In the genomic region with DNA sequence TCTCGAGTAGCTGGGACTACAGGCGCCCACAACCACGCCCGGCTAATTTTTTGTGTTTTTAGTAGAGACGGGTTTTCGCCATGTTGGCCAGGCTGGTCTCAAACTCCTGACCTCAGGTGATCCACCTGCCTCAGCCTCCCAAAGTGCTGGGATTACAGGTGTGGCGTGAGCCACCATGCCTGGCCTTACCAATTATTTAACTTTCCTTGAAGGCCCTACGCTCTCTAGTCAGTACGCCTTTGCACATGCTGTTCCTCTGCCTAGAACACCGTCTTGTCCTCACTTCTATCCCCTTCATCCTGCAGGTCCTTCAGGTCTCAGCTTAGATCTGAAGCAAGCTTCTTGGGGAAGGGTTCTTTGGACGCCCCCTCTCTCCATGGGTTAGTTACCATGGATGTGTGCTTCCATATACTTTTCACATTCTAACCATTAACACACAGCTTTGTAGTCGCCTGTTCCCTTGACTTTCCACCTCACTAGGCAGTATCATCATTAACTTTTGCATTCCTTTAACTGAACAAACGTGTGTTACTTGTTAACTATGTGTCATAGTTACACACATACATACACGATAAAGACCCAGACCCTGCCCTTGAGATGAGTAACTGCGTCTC, we compare ENCODE assay signal across 1 cellular context.
TF ChIP-seq lines count a peak whose summit lies in the region.

No MANE protein-coding gene starts in this region.

TF ChIP-seq in K562, 482 proteins besides CTCF, POLR2A, EP300 and RAD21 (continued from another document and continues in another):
- TF ChIP-seq, protein P1, sequence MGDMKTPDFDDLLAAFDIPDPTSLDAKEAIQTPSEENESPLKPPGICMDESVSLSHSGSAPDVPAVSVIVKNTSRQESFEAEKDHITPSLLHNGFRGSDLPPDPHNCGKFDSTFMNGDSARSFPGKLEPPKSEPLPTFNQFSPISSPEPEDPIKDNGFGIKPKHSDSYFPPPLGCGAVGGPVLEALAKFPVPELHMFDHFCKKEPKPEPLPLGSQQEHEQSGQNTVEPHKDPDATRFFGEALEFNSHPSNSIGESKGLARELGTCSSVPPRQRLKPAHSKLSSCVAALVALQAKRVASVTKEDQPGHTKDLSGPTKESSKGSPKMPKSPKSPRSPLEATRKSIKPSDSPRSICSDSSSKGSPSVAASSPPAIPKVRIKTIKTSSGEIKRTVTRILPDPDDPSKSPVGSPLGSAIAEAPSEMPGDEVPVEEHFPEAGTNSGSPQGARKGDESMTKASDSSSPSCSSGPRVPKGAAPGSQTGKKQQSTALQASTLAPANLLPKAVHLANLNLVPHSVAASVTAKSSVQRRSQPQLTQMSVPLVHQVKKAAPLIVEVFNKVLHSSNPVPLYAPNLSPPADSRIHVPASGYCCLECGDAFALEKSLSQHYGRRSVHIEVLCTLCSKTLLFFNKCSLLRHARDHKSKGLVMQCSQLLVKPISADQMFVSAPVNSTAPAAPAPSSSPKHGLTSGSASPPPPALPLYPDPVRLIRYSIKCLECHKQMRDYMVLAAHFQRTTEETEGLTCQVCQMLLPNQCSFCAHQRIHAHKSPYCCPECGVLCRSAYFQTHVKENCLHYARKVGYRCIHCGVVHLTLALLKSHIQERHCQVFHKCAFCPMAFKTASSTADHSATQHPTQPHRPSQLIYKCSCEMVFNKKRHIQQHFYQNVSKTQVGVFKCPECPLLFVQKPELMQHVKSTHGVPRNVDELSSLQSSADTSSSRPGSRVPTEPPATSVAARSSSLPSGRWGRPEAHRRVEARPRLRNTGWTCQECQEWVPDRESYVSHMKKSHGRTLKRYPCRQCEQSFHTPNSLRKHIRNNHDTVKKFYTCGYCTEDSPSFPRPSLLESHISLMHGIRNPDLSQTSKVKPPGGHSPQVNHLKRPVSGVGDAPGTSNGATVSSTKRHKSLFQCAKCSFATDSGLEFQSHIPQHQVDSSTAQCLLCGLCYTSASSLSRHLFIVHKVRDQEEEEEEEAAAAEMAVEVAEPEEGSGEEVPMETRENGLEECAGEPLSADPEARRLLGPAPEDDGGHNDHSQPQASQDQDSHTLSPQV (IDR thresholded peaks at IDR 0.05) = peak; percentile 70
- TF ChIP-seq, protein P2, sequence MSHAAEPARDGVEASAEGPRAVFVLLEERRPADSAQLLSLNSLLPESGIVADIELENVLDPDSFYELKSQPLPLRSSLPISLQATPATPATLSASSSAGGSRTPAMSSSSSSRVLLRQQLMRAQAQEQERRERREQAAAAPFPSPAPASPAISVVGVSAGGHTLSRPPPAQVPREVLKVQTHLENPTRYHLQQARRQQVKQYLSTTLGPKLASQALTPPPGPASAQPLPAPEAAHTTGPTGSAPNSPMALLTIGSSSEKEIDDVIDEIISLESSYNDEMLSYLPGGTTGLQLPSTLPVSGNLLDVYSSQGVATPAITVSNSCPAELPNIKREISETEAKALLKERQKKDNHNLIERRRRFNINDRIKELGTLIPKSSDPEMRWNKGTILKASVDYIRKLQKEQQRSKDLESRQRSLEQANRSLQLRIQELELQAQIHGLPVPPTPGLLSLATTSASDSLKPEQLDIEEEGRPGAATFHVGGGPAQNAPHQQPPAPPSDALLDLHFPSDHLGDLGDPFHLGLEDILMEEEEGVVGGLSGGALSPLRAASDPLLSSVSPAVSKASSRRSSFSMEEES (CRISPR knock-in tag; IDR thresholded peaks at IDR 0.05) = no peak
- TF ChIP-seq GTF2A2 (tag; IDR thresholded peaks at IDR 0.05) (no peak), ZNF239 (CRISPR knock-in tag; IDR thresholded peaks at IDR 0.05) (no peak), TCF7 (IDR thresholded peaks at IDR 0.05; ENCODE audit: borderline replicate concordance) (no peak), SAFB (IDR thresholded peaks at IDR 0.05; ENCODE audit: borderline replicate concordance, low read depth, low read length) (no peak), GTF2E2 (tag; IDR thresholded peaks at IDR 0.05) (no peak), HNRNPUL1 (IDR thresholded peaks at IDR 0.05; ENCODE audit: low read length) (0 out of 2 replicates have a peak, but pooled peaks have one; percentile 25), CBFA2T3 (IDR thresholded peaks at IDR 0.05) (no peak), RBBP5 (IDR thresholded peaks at IDR 0.05; ENCODE audit: borderline replicate concordance, insufficient read depth, low read length, poor library complexity, severe bottlenecking) (no peak), PCBP2 (IDR thresholded peaks at IDR 0.05; ENCODE audit: low read depth, low read length, poor library complexity, severe bottlenecking) (no peak), ARID1B (IDR thresholded peaks at IDR 0.05) (no peak), ZNF76 (CRISPR knock-in tag; IDR thresholded peaks at IDR 0.05; ENCODE audit: borderline replicate concordance) (no peak), TBP (optimal IDR thresholded peaks at IDR 0.05; ENCODE audit: low read depth, low read length) (no peak), PML (IDR thresholded peaks at IDR 0.05; ENCODE audit: low read length) (no peak; the same call in 1 of the 2 replicates), ETV1 (tag; conservative IDR thresholded peaks at IDR 0.05; ENCODE audit: low read depth) (0 out of 2 replicates have a peak, but pooled peaks have one; percentile 11), ADNP (tag; IDR thresholded peaks at IDR 0.05) (no peak)
- TF ChIP-seq, protein P3, sequence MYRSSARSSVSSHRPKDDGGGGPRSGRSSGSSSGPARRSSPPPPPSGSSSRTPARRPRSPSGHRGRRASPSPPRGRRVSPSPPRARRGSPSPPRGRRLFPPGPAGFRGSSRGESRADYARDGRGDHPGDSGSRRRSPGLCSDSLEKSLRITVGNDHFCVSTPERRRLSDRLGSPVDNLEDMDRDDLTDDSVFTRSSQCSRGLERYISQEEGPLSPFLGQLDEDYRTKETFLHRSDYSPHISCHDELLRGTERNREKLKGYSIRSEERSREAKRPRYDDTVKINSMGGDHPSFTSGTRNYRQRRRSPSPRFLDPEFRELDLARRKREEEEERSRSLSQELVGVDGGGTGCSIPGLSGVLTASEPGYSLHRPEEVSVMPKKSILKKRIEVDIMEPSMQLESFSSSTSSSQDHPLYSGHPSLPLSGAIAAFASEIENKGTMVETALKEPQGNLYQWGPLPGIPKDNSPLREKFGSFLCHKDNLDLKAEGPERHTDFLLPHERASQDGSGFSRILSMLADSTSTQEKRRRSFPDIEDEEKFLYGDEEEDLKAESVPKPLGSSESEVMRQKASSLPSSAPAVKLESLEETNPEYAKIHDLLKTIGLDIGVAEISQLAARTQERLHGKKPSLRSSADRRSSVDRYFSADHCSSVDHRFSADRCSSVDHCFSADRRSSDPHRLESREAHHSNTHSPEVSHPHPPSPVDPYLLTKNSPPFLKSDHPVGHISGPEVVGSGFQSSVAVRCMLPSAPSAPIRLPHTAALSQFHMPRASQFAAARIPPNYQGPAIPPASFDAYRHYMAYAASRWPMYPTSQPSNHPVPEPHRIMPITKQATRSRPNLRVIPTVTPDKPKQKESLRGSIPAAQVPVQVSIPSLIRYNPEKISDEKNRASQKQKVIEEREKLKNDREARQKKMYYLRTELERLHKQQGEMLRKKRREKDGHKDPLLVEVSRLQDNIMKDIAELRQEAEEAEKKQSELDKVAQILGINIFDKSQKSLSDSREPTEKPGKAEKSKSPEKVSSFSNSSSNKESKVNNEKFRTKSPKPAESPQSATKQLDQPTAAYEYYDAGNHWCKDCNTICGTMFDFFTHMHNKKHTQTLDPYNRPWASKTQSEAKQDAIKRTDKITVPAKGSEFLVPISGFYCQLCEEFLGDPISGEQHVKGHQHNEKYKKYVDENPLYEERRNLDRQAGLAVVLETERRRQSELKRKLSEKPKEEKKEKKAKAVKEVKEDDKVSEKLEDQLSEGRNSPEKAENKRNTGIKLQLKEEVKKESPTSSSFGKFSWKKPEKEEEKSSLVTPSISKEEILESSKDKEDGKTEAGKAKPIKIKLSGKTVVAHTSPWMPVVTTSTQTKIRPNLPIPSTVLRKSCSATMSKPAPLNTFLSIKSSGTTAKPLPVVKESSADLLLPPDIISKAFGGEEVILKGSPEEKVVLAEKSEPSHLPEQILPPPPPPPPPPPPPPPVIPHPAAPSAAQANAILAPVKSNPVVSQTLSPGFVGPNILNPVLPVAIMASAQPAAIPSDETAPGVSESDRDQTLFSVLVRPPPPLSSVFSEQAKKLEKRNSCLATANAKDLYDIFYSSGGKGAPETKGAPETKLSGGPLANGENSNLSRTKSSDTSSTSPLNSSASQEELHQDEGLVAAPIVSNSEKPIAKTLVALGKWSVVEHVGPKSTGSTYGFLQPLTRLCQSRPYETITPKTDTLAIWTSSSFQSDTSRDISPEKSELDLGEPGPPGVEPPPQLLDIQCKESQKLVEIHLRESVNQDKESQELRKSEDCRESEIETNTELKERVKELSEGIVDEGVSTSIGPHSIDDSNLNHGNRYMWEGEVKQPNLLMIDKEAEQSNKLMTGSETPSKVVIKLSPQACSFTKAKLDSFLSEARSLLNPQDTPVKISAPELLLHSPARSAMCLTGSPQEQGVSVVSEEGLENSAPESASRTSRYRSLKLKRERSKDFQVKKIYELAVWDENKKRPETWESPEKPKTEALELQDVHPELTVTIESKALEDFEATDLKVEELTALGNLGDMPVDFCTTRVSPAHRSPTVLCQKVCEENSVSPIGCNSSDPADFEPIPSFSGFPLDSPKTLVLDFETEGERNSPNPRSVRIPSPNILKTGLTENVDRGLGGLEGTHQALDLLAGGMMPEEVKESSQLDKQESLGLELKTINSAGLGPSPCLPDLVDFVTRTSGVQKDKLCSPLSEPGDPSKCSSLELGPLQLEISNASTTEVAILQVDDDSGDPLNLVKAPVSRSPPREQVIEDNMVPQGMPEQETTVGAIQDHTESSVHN (IDR thresholded peaks at IDR 0.05; ENCODE audit: borderline replicate concordance in 1 of 2, low read depth in 1 of 2) = no peak
- TF ChIP-seq, protein P4, sequence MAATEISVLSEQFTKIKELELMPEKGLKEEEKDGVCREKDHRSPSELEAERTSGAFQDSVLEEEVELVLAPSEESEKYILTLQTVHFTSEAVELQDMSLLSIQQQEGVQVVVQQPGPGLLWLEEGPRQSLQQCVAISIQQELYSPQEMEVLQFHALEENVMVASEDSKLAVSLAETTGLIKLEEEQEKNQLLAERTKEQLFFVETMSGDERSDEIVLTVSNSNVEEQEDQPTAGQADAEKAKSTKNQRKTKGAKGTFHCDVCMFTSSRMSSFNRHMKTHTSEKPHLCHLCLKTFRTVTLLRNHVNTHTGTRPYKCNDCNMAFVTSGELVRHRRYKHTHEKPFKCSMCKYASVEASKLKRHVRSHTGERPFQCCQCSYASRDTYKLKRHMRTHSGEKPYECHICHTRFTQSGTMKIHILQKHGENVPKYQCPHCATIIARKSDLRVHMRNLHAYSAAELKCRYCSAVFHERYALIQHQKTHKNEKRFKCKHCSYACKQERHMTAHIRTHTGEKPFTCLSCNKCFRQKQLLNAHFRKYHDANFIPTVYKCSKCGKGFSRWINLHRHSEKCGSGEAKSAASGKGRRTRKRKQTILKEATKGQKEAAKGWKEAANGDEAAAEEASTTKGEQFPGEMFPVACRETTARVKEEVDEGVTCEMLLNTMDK (IDR thresholded peaks at IDR 0.05; ENCODE audit: borderline replicate concordance, insufficient read depth, low read depth, low read length, poor library complexity, severe bottlenecking) = no peak
- TF ChIP-seq, protein P5, sequence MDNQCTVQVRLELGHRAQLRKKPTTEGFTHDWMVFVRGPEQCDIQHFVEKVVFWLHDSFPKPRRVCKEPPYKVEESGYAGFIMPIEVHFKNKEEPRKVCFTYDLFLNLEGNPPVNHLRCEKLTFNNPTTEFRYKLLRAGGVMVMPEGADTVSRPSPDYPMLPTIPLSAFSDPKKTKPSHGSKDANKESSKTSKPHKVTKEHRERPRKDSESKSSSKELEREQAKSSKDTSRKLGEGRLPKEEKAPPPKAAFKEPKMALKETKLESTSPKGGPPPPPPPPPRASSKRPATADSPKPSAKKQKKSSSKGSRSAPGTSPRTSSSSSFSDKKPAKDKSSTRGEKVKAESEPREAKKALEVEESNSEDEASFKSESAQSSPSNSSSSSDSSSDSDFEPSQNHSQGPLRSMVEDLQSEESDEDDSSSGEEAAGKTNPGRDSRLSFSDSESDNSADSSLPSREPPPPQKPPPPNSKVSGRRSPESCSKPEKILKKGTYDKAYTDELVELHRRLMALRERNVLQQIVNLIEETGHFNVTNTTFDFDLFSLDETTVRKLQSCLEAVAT (IDR thresholded peaks at IDR 0.05) = 0 out of 4 replicates have a peak, but pooled peaks of 1 of the 2 experiments have one; percentile 41
- TF ChIP-seq, protein P6, sequence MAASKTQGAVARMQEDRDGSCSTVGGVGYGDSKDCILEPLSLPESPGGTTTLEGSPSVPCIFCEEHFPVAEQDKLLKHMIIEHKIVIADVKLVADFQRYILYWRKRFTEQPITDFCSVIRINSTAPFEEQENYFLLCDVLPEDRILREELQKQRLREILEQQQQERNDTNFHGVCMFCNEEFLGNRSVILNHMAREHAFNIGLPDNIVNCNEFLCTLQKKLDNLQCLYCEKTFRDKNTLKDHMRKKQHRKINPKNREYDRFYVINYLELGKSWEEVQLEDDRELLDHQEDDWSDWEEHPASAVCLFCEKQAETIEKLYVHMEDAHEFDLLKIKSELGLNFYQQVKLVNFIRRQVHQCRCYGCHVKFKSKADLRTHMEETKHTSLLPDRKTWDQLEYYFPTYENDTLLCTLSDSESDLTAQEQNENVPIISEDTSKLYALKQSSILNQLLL (CRISPR knock-in tag; IDR thresholded peaks at IDR 0.05; ENCODE audit: borderline replicate concordance) = no peak
- TF ChIP-seq, protein P7, sequence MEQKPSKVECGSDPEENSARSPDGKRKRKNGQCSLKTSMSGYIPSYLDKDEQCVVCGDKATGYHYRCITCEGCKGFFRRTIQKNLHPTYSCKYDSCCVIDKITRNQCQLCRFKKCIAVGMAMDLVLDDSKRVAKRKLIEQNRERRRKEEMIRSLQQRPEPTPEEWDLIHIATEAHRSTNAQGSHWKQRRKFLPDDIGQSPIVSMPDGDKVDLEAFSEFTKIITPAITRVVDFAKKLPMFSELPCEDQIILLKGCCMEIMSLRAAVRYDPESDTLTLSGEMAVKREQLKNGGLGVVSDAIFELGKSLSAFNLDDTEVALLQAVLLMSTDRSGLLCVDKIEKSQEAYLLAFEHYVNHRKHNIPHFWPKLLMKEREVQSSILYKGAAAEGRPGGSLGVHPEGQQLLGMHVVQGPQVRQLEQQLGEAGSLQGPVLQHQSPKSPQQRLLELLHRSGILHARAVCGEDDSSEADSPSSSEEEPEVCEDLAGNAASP (IDR thresholded peaks at IDR 0.05) = no peak
- TF ChIP-seq, protein P8, sequence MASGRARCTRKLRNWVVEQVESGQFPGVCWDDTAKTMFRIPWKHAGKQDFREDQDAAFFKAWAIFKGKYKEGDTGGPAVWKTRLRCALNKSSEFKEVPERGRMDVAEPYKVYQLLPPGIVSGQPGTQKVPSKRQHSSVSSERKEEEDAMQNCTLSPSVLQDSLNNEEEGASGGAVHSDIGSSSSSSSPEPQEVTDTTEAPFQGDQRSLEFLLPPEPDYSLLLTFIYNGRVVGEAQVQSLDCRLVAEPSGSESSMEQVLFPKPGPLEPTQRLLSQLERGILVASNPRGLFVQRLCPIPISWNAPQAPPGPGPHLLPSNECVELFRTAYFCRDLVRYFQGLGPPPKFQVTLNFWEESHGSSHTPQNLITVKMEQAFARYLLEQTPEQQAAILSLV (tag; IDR thresholded peaks at IDR 0.05) = 0 out of 2 replicates have a peak, but pooled peaks have one; percentile 8
- TF ChIP-seq, protein P9, sequence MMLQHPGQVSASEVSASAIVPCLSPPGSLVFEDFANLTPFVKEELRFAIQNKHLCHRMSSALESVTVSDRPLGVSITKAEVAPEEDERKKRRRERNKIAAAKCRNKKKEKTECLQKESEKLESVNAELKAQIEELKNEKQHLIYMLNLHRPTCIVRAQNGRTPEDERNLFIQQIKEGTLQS (IDR thresholded peaks at IDR 0.05) = no peak
- TF ChIP-seq, protein P9 (CRISPR knock-in tag; conservative IDR thresholded peaks at IDR 0.05) = 0 out of 2 replicates have a peak, but pooled peaks have one; percentile 68
